8 cellular contexts compared by ENCODE assay signal in the genomic region with DNA sequence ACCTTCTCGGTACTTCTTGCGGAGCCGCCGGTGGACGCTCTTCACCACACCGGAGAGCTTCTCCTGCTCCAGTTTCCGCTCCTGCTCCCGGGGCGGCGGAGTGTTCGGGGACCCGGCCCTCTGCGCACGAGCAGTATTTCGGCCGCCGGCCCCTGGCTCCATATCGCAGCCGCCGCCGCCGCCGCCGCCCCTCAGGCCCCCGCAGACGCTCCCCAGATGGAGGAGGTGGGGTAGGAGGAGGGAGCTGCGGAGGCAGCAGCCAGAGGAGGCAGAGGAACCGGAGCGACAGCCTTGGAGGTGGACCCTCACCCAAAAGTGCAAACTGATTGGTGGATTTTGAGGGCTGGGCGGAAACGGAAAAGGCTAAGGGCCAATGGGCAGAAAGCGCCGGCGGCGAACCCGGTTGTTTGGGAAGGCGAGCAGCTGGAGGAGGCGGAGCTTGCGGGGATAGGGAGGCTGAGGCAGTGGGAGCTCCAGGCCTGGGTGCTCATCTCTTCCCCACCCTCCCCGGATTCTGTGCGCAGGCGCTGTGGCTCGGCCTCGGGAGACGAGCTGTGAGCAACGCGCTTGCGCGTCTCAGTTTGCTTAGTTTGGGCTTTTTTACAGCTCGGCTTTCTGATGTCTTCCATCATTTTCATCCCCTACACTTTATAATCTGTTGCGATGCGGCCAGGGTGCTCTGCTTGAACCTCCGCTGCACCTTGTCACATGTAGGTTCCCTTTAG.
DNase-seq lines count a peak whose midpoint lies in the region; ATAC-seq and TF ChIP-seq lines count a peak whose summit lies in the region.

No MANE protein-coding gene starts in this region.

- peaks cover 13% of the 10 kb centered on the region for H3K79me2 ChIP-seq in fibroblast of lung (ENCODE audit: control insufficient read depth, insufficient read depth, low read length)

- TF ChIP-seq CTCF in fibroblast of lung (conservative IDR thresholded peaks at IDR 0.05 in 1 of 2, IDR thresholded peaks at IDR 0.05 in 1 of 2; ENCODE audit: low read depth in 1 of 2, low read length in 2 of 2): no peak

- peaks cover 14% of the 10 kb centered on the region for H3K36me3 Mint-ChIP-seq in activated T-helper 17 cell treated with anti-CD3 and anti-CD28 coated beads, Interleukin-2, amount 50 U/mL, for 72 hours (ENCODE audit: low read depth)
- peaks cover 0 to 5% of the 10 kb centered on the region in 2 donors for H3K36me3 Mint-ChIP-seq in naive B cell
- peaks cover 38% of the 10 kb centered on the region for H3K36me3 Mint-ChIP-seq in stimulated activated effector memory CD8-positive, alpha-beta T cell treated with anti-CD3 and anti-CD28 coated beads, Interleukin-12 subunit alpha, Interleukin-12 subunit beta, amount 100 ng/mL, for 72 hours

- peaks cover 3% of the 10 kb centered on the region for H3K4me1 Mint-ChIP-seq in activated T-helper 17 cell treated with anti-CD3 and anti-CD28 coated beads, Interleukin-2, amount 50 U/mL, for 72 hours
- peaks cover 26 to 50% (median 34%) of the 10 kb centered on the region in 3 donors for H3K4me1 Mint-ChIP-seq in naive B cell
- peaks cover 39% of the 10 kb centered on the region for H3K4me1 Mint-ChIP-seq in stimulated activated effector memory CD8-positive, alpha-beta T cell treated with anti-CD3 and anti-CD28 coated beads, Interleukin-12 subunit alpha, Interleukin-12 subunit beta, amount 100 ng/mL, for 72 hours

- peak overlapping the region; percentile 83 to 91 (median 88) for H3K4me3 ChIP-seq in fibroblast of lung (replicated peaks in 1 of 4; ENCODE audit: control extremely low read depth in 1 of 4, insufficient read depth in 1 of 4, low read depth in 3 of 4, low read length in 4 of 4)

- no peaks in the 10 kb centered on the region for H3K36me3 ChIP-seq in fibroblast of lung (ENCODE audit: control insufficient read depth, insufficient read depth, low read length)

- no peaks in the 10 kb centered on the region for H3K27me3 ChIP-seq in fibroblast of lung (ENCODE audit: control insufficient read depth, insufficient read depth, low read length)

- peak overlapping the region; percentile 76 for H3K4me2 ChIP-seq in fibroblast of lung (ENCODE audit: extremely low read depth, insufficient read depth, low read length)

- H3K9me3 ChIP-seq in fibroblast of lung (ENCODE audit: control insufficient read depth, insufficient read depth, low read depth, low read length): no peaks in the 10 kb centered on the region

- H3K27me3 Mint-ChIP-seq in activated T-helper 17 cell treated with anti-CD3 and anti-CD28 coated beads, Interleukin-2, amount 50 U/mL, for 72 hours: no peaks in the 10 kb centered on the region
- H3K27me3 Mint-ChIP-seq in naive B cell: no peaks in the 10 kb centered on the region

- H3K27ac ChIP-seq in fibroblast of lung (ENCODE audit: insufficient read depth, low read length): peak overlapping the region; percentile 83

- peak overlapping the region; percentile 86 for H3K4me3 Mint-ChIP-seq in activated T-helper 17 cell treated with anti-CD3 and anti-CD28 coated beads, Interleukin-2, amount 50 U/mL, for 72 hours
- peak overlapping the region; percentile 89 to 97 (median 96) for H3K4me3 Mint-ChIP-seq in naive B cell
- peak overlapping the region; percentile 79 for H3K4me3 Mint-ChIP-seq in stimulated activated effector memory CD8-positive, alpha-beta T cell treated with anti-CD3 and anti-CD28 coated beads, Interleukin-12 subunit alpha, Interleukin-12 subunit beta, amount 100 ng/mL, for 72 hours

- no peaks in the 10 kb centered on the region for H3K4me1 ChIP-seq in fibroblast of lung (ENCODE audit: control insufficient read depth, extremely low read depth, insufficient read depth, low read length)

- H3K9ac ChIP-seq in fibroblast of lung (ENCODE audit: insufficient read depth, low read length): peak overlapping the region; percentile 76

- DNase-seq in EH (ENCODE audit: low read depth): peak; percentile 100
- peak; percentile 91 for DNase-seq in GOT3 (lab: John Stamatoyannopoulos, UW)
- peak; percentile 100 for DNase-seq in LHCN-M2 (ENCODE audit: low read depth)
- DNase-seq in RPMI7951 (ENCODE audit: low read depth): peak; percentile 99
- DNase-seq in fibroblast of lung (ENCODE audit: low read depth in 2 of 2): peak; percentile 99
- peak; percentile 98 for DNase-seq in naive B cell
- peak; percentile 90 to 99 for DNase-seq in stimulated activated effector memory CD8-positive, alpha-beta T cell treated with anti-CD3 and anti-CD28 coated beads, Interleukin-12 subunit alpha, Interleukin-12 subunit beta, amount 100 ng/mL, for 72 hours (ENCODE audit: low spot score in 2 of 2)

- peak; percentile 99 for ATAC-seq in activated T-helper 17 cell treated with anti-CD3 and anti-CD28 coated beads, Interleukin-2, amount 50 U/mL, for 72 hours (replicated peaks)
- peak; percentile 89 to 91 for ATAC-seq in naive B cell (ENCODE audit: low read depth in 2 of 2)
- peak; percentile 98 for ATAC-seq in stimulated activated effector memory CD8-positive, alpha-beta T cell treated with anti-CD3 and anti-CD28 coated beads, Interleukin-12 subunit alpha, Interleukin-12 subunit beta, amount 100 ng/mL, for 72 hours

- H4K20me1 ChIP-seq in fibroblast of lung (ENCODE audit: control insufficient read depth, extremely low read depth, insufficient read depth, low read length): no peaks in the 10 kb centered on the region

- peak overlapping the region; percentile 90 for H2AFZ ChIP-seq in fibroblast of lung (ENCODE audit: low read length)

- H3K27ac Mint-ChIP-seq in activated T-helper 17 cell treated with anti-CD3 and anti-CD28 coated beads, Interleukin-2, amount 50 U/mL, for 72 hours: peak overlapping the region; percentile 84
- H3K27ac Mint-ChIP-seq in naive B cell: peak overlapping the region; percentile 86 to 98 (median 93)
- peak overlapping the region; percentile 94 for H3K27ac Mint-ChIP-seq in stimulated activated effector memory CD8-positive, alpha-beta T cell treated with anti-CD3 and anti-CD28 coated beads, Interleukin-12 subunit alpha, Interleukin-12 subunit beta, amount 100 ng/mL, for 72 hours

- no peaks in the 10 kb centered on the region for H3K9me3 Mint-ChIP-seq in activated T-helper 17 cell treated with anti-CD3 and anti-CD28 coated beads, Interleukin-2, amount 50 U/mL, for 72 hours
- no peaks in the 10 kb centered on the region for H3K9me3 Mint-ChIP-seq in naive B cell
- peaks cover 2% of the 10 kb centered on the region for H3K9me3 Mint-ChIP-seq in stimulated activated effector memory CD8-positive, alpha-beta T cell treated with anti-CD3 and anti-CD28 coated beads, Interleukin-12 subunit alpha, Interleukin-12 subunit beta, amount 100 ng/mL, for 72 hours

Comparison
In these comparisons a context has a peak if more than half of its experiments do, and no peak if none do; other contexts are left out.
1. Peak in every context shown above with its lines: DNase-seq, ATAC-seq, H3K4me3 ChIP-seq and H3K27ac ChIP-seq.